In genomic region chr12:46983959-46984833, GRCh38 we compare ENCODE assay signal across 8 cellular contexts.
A peak's percentile ranks its signal among the peaks of the same experiment; 100 is the strongest.
DNase-seq lines count a peak whose midpoint lies in the region; ATAC-seq, FAIRE-seq and TF ChIP-seq lines count a peak whose summit lies in the region.

No MANE protein-coding gene starts in this region.

- H2AFZ ChIP-seq in parathyroid adenoma = no peak overlapping the region

- H3K27me3 ChIP-seq in foreskin keratinocyte (no peaks in the 10 kb centered on the region), parathyroid adenoma (ENCODE audit: control insufficient read depth, insufficient read depth, low read length) (no peaks in the 10 kb centered on the region)

- no peak overlapping the region for H3K27ac ChIP-seq in foreskin keratinocyte
- no peak overlapping the region for H3K27ac ChIP-seq in parathyroid adenoma

- H3K4me3 ChIP-seq in parathyroid adenoma (ENCODE audit: low read depth, low read length) = no peak overlapping the region

- ATAC-seq in HG03280 (IDR thresholded peaks at IDR 0.05; ENCODE audit: unreplicated experiment) (peak; percentile 74), foreskin keratinocyte (peak; percentile 82), HG03139 (IDR thresholded peaks at IDR 0.05; ENCODE audit: unreplicated experiment) (no peak)
- ATAC-seq in activated T-cell treated with anti-CD3 and anti-CD28 coated beads, Interleukin-2, amount 50 U/mL, for 4 hours = peak; percentile 56 to 72

- H3K36me3 Mint-ChIP-seq in activated T-cell treated with anti-CD3 and anti-CD28 coated beads, Interleukin-2, amount 50 U/mL, for 4 hours (ENCODE audit: insufficient read depth) = no peaks in the 10 kb centered on the region

- H3K27me3 Mint-ChIP-seq in activated T-cell treated with anti-CD3 and anti-CD28 coated beads, Interleukin-2, amount 50 U/mL, for 4 hours (ENCODE audit: low read depth) = peaks cover 34% of the 10 kb centered on the region

- H3K4me2 ChIP-seq in parathyroid adenoma (ENCODE audit: low read length) = no peak overlapping the region

- no peak overlapping the region for H3K4me3 Mint-ChIP-seq in activated T-cell treated with anti-CD3 and anti-CD28 coated beads, Interleukin-2, amount 50 U/mL, for 4 hours

- H3K9me3 ChIP-seq in parathyroid adenoma (ENCODE audit: control insufficient read depth, low read length) = no peaks in the 10 kb centered on the region

- peak; percentile 44 for DNase-seq in NCI-H774 (lab: John Stamatoyannopoulos, UW)
- peak; percentile 6 for DNase-seq in activated T-cell treated with anti-CD3 and anti-CD28 coated beads, Interleukin-2, amount 50 U/mL, for 4 hours
- peak; percentile 40 to 78 for DNase-seq in foreskin keratinocyte

- peak; percentile 73 for FAIRE-seq in A204.1 (lab: Jason Lieb, UNC)

- no peaks in the 10 kb centered on the region for H3K79me2 ChIP-seq in parathyroid adenoma

- no peaks in the 10 kb centered on the region for H3K9me3 Mint-ChIP-seq in activated T-cell treated with anti-CD3 and anti-CD28 coated beads, Interleukin-2, amount 50 U/mL, for 4 hours

- H3K4me1 ChIP-seq in foreskin keratinocyte (peaks cover 16% of the 10 kb centered on the region), parathyroid adenoma (no peaks in the 10 kb centered on the region)

- H3K36me3 ChIP-seq in parathyroid adenoma (ENCODE audit: control insufficient read depth, insufficient read depth, low read length) = no peaks in the 10 kb centered on the region

- H3K9ac ChIP-seq in parathyroid adenoma = no peak overlapping the region

- H3K4me1 Mint-ChIP-seq in activated T-cell treated with anti-CD3 and anti-CD28 coated beads, Interleukin-2, amount 50 U/mL, for 4 hours (ENCODE audit: low read depth) = peaks cover 8% of the 10 kb centered on the region

- TF ChIP-seq CTCF in GM12874 (IDR thresholded peaks at IDR 0.05; ENCODE audit: insufficient read depth, low read depth, low read length) (peak; percentile 77), foreskin keratinocyte (conservative IDR thresholded peaks at IDR 0.05) (peak; percentile 96), parathyroid adenoma (IDR thresholded peaks at IDR 0.05) (peak; percentile 78)

Comparison
In these comparisons a context has a peak if more than half of its experiments do, and no peak if none do; other contexts are left out.
1. DNase-seq: peak in every context shown above with its lines; median percentile 59 in foreskin keratinocyte; 44 in NCI-H774; 6 in activated T-cell treated with anti-CD3 and anti-CD28 coated beads, Interleukin-2, amount 50 U/mL, for 4 hours.